ENCODE assay signal across 8 cellular contexts in the genomic region with DNA sequence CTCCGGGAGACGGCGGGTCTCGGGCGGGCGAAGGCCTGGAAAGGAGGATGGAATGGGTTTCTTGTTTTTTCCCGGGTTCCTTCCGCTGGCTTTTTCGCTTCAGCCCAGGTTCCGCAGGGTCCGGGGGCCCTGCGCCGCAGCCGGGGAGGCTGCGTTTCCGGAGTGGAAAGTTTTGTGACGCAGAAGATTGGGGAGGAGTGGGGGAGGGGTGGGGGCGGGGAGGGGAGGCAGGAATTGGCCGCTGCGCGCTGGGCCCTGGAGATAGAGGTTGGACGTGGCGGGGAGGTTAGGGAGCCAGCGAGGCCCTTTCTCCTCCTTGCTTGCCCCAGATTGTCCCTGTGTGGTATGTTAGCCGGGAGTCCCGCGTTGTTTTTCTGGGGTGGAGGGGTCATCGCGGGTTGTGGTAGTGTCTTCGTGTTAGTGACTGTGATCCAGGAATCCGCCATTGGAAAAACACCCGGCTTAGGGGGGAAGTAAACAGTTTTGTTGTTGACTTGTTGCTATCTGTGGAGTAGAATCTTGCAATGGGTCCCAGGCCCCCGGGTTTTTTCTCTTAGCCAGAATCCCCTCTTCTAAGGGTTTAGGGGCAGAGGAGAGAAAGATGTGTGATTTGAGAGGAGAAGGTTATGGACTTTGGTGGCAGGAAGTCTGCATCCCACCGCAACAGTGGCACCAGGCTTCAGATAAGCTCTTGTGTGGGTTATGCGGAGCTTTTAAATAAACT. TPM values are rescaled to one million over a fixed set of nuclear protein-coding genes. Genes with fewer than 3 reads are reported as not detected.
DNase-seq lines count a peak whose midpoint lies in the region; ATAC-seq and TF ChIP-seq lines count a peak whose summit lies in the region.

No MANE protein-coding gene starts in this region.

- intact Hi-C loops in IMR-90 (cut with micrococcal nuclease) = loop anchor here (5.0 kb wide), 1 partner anchor 222 kb away; no protein-coding TSS in a partner anchor
- intact Hi-C loops in activated CD4-positive, alpha-beta T cell treated with anti-CD3 and anti-CD28 coated beads, Interleukin-2, amount 10 ng/mL, durations not matched to agents 24 days and 14 days (cut with micrococcal nuclease) = loop anchor here (1.0 to 5.0 kb wide), 4 partner anchors 107 to 688 kb away; a partner anchor contains a TSS

- WGBS in IMR-90 (ENCODE audit: extremely low coverage in 2 of 2, insufficient read length in 1 of 2), 2 experiments = 0% methylated on average over 1 of the region's 35 CpGs; no CpG with 5 or more reads in 1 of the 2 experiments
- 0 to 1% methylated on average over 24 to 35 of the region's 35 CpGs for WGBS in lung, 2 donors

- in situ Hi-C loops in IMR-90 (cut with MboI; ENCODE audit: low sequenced_read_pairs) = no loop called here

- peaks cover 28% of the 10 kb centered on the region for H3K4me1 Mint-ChIP-seq in activated CD4-positive, alpha-beta T cell treated with anti-CD3 and anti-CD28 coated beads, Interleukin-2, amount 10 ng/mL, durations not matched to agents 24 days and 14 days

- no peaks in the 10 kb centered on the region for H3K27me3 Mint-ChIP-seq in activated CD4-positive, alpha-beta T cell treated with anti-CD3 and anti-CD28 coated beads, Interleukin-2, amount 10 ng/mL, durations not matched to agents 24 days and 14 days

- H3K9me1 ChIP-seq in IMR-90 (ENCODE audit: insufficient read depth, low read length) = 0 out of 2 replicates have a peak, but pooled peaks cover 3% of the 10 kb centered on the region

- TF ChIP-seq RAD21 in IMR-90 (IDR thresholded peaks at IDR 0.05; ENCODE audit: low read length) = no peak

- H3K36me3 ChIP-seq in IMR-90 (ENCODE audit: control insufficient read depth, insufficient read depth, low read length) (peaks cover 6% of the 10 kb centered on the region), lung (ENCODE audit: control insufficient read depth in 2 of 2, insufficient read depth in 2 of 2, low read length in 2 of 2) (peaks cover 0 to 4% of the 10 kb centered on the region in 2 donors)

- H3K27ac ChIP-seq in IMR-90 (ENCODE audit: insufficient read depth, low read length) (peak overlapping the region; percentile 94), lung (ENCODE audit: low read depth in 1 of 2, low read length in 1 of 2) (peak overlapping the region; percentile 97 to 99)

- peak; percentile 15 for DNase-seq in SKM-1 treated with dmso at 0.1 percent for 144 hours (lab: John Stamatoyannopoulos, UW; ENCODE audit: unreplicated experiment)
- no peak for DNase-seq in SKM-1 (lab: John Stamatoyannopoulos, UW; ENCODE audit: unreplicated experiment)
- peak; percentile 62 for DNase-seq in IMR-90
- peak; percentile 89 for DNase-seq in activated CD4-positive, alpha-beta T cell treated with anti-CD3 and anti-CD28 coated beads, Interleukin-2, amount 10 ng/mL, durations not matched to agents 24 days and 14 days
- peak; percentile 42 for DNase-seq in dedifferentiated amniotic fluid mesenchymal stem cell (ENCODE audit: extremely low spot score)
- peak; percentile 56 for DNase-seq in lung (ENCODE audit: low spot score)
- DNase-seq in stimulated activated CD4-positive, alpha-beta T cell treated with anti-CD3 and anti-CD28 coated beads, TNF-alpha, amount 100 ng/mL, for 48 hours (ENCODE audit: low read depth in 3 of 3) = peak in 2 of 3 donors; percentile 27 to 55

- H3K9ac ChIP-seq in IMR-90 (ENCODE audit: low read depth, low read length) = peak overlapping the region; percentile 89

- H4K5ac ChIP-seq in IMR-90 (ENCODE audit: low read depth, low read length) = peak overlapping the region; percentile 87

- no peak; the same call in 1 of the 2 replicates for TF ChIP-seq POLR2A in IMR-90 (IDR thresholded peaks at IDR 0.05; ENCODE audit: low read depth, low read length)

- H2BK5ac ChIP-seq in IMR-90 (ENCODE audit: low read depth, low read length, poor library complexity, severe bottlenecking) = peak overlapping the region; percentile 97

- no peaks in the 10 kb centered on the region for H3K9me3 ChIP-seq in IMR-90 (ENCODE audit: control insufficient read depth, insufficient read depth, low read length)
- H3K9me3 ChIP-seq in lung (ENCODE audit: control insufficient read depth in 2 of 2, insufficient read depth in 1 of 2, low read length in 1 of 2) = no peaks in the 10 kb centered on the region

- peak overlapping the region; percentile 97 for H3K4me2 ChIP-seq in IMR-90 (ENCODE audit: low read depth, low read length)

- peak overlapping the region; percentile 93 for H4K91ac ChIP-seq in IMR-90 (ENCODE audit: insufficient read depth, low read depth, low read length)

- H3K56ac ChIP-seq in IMR-90 (ENCODE audit: extremely low read depth, insufficient read depth, low read length) = peak overlapping the region; percentile 98

- peak overlapping the region; percentile 91; the same call in 1 of the 2 replicates for H3K23ac ChIP-seq in IMR-90 (ENCODE audit: low read depth, low read length)

- peak overlapping the region; percentile 99 for H3K4ac ChIP-seq in IMR-90 (ENCODE audit: low read depth, low read length)

- H2AK9ac ChIP-seq in IMR-90 (replicated peaks; ENCODE audit: low read depth, low read length, poor library complexity) = peak overlapping the region; percentile 100

- H3K14ac ChIP-seq in IMR-90 (replicated peaks; ENCODE audit: low read depth, low read length) = peak overlapping the region; percentile 95

- ATAC-seq in IMR-90 (ENCODE audit: low read depth) = peak; percentile 19
- ATAC-seq in lung (ENCODE audit: insufficient read depth, low FRiP score) = peak; percentile 35
- no peak for ATAC-seq in HG02938 (IDR thresholded peaks at IDR 0.05; ENCODE audit: unreplicated experiment)

- H3K36me3 Mint-ChIP-seq in activated CD4-positive, alpha-beta T cell treated with anti-CD3 and anti-CD28 coated beads, Interleukin-2, amount 10 ng/mL, durations not matched to agents 24 days and 14 days (ENCODE audit: low read depth) = peaks cover 47% of the 10 kb centered on the region

- peak overlapping the region; percentile 99 for H2AFZ ChIP-seq in IMR-90 (replicated peaks; ENCODE audit: low read length, poor library complexity)

- POLR2A ChIA-PET in IMR-90 (lab: Charles Lee; ENCODE audit: unreplicated experiment) = no interaction called here

- H3K4me1 ChIP-seq in IMR-90 (ENCODE audit: control insufficient read depth, insufficient read depth, low read length) = peaks cover 5% of the 10 kb centered on the region; the same call in 1 of the 2 replicates
- H3K4me1 ChIP-seq in lung (ENCODE audit: control insufficient read depth in 2 of 2, insufficient read depth in 2 of 2, low read length in 2 of 2) = peaks cover 4 to 5% of the 10 kb centered on the region in 2 donors

- peak overlapping the region; percentile 98 for H3K4me3 Mint-ChIP-seq in activated CD4-positive, alpha-beta T cell treated with anti-CD3 and anti-CD28 coated beads, Interleukin-2, amount 10 ng/mL, durations not matched to agents 24 days and 14 days

- peaks cover 60% of the 10 kb centered on the region for H4K20me1 ChIP-seq in IMR-90 (ENCODE audit: insufficient read depth, low read length)

- no TSS peak for BruUV-seq in IMR-90 (replicated peaks; lab: Mats Ljungman, UMichigan)

- peaks cover 4 to 41% of the 10 kb centered on the region in 2 experiments; a peak in 3 of 4 replicates for H3K79me1 ChIP-seq in IMR-90 (ENCODE audit: low read depth in 1 of 2, low read length in 2 of 2)

- TF ChIP-seq CTCF in IMR-90 (conservative IDR thresholded peaks at IDR 0.05; ENCODE audit: low read depth, low read length) (no peak; the same call in 1 of the 2 replicates), lung (IDR thresholded peaks at IDR 0.05; ENCODE audit: control extremely low read depth, extremely low read depth) (no peak)

- H3K18ac ChIP-seq in IMR-90 (ENCODE audit: low read depth, low read length) = peak overlapping the region; percentile 87

- H3K27me3 ChIP-seq in IMR-90 (ENCODE audit: control insufficient read depth, insufficient read depth, low read length) (no peaks in the 10 kb centered on the region), lung (ENCODE audit: control insufficient read depth, insufficient read depth) (no peaks in the 10 kb centered on the region)

- dilution Hi-C loops in IMR-90 (cut with HindIII; ENCODE audit: low sequenced_read_pairs, unreplicated experiment) = no loop called here

- H2BK20ac ChIP-seq in IMR-90 (ENCODE audit: low read depth, low read length) = no peak overlapping the region

- CTCF ChIA-PET in IMR-90 (lab: Yijun Ruan, JAX) = no interaction called here

- peak overlapping the region; percentile 62; the same call in 1 of the 2 replicates for H2BK120ac ChIP-seq in IMR-90 (ENCODE audit: low read depth, low read length)

- H3K4me3 ChIP-seq in IMR-90 (ENCODE audit: insufficient read depth, low read depth, low read length) (peak overlapping the region; percentile 68), lung (peak overlapping the region; percentile 95)

- H3K27ac Mint-ChIP-seq in activated CD4-positive, alpha-beta T cell treated with anti-CD3 and anti-CD28 coated beads, Interleukin-2, amount 10 ng/mL, durations not matched to agents 24 days and 14 days = peak overlapping the region; percentile 100

- no peaks in the 10 kb centered on the region for H3K9me3 Mint-ChIP-seq in activated CD4-positive, alpha-beta T cell treated with anti-CD3 and anti-CD28 coated beads, Interleukin-2, amount 10 ng/mL, durations not matched to agents 24 days and 14 days

- peak overlapping the region; percentile 87 for H4K8ac ChIP-seq in IMR-90 (ENCODE audit: low read depth in 2 of 2, low read length in 2 of 2)

- H2AK5ac ChIP-seq in IMR-90 (ENCODE audit: low read depth, low read length) = peak overlapping the region; percentile 38; the same call in 1 of the 2 replicates

- H2BK15ac ChIP-seq in IMR-90 (ENCODE audit: low read depth, low read length) = no peak overlapping the region

TF ChIP-seq in IMR-90, 13 proteins besides CTCF, POLR2A, EP300 and RAD21:
- TF ChIP-seq MAZ (IDR thresholded peaks at IDR 0.05; ENCODE audit: borderline replicate concordance, low read depth, low read length) = peak; percentile 14; the same call in 1 of the 2 replicates
- TF ChIP-seq FOS (IDR thresholded peaks at IDR 0.05; ENCODE audit: low read depth, low read length) = no peak

RNA-seq across cellular contexts. Expression of a gene that starts 1.1 kb away (rescaled TPM):
- total RNA-seq in IMR-90 (2012; rRNA removed) = 229 and 448 TPM in 2 replicates
- polyA plus RNA-seq in IMR-90 (2012; rRNA removed) = 53.2 and 64.8 TPM in 2 replicates
- polyA plus RNA-seq in IMR-90 (2012; cell fraction: cytosol; rRNA removed) = 12.7 and 13.6 TPM in 2 replicates
- polyA plus RNA-seq in IMR-90 (2012; cell fraction: nucleus; rRNA removed; ENCODE audit: low replicate concordance) = 16.8 and 91.2 TPM in 2 replicates
- 307 and 313 TPM in 2 replicates for total RNA-seq in activated CD4-positive, alpha-beta T cell treated with anti-CD3 and anti-CD28 coated beads, Interleukin-2, amount 10 ng/mL, durations not matched to agents 24 days and 14 days
- 100 to 1,000 TPM; 230 to 385 TPM for total RNA-seq in lung
- polyA plus RNA-seq in lung = 100 to 1,000 TPM in 1 of 2 donors, 10 to 100 TPM in 1; 72.2 to 122 TPM
